In genomic region chr3:25962255-25962654, GRCh38 we compare ENCODE assay signal across 2 cellular contexts.
TF ChIP-seq lines count a peak whose summit lies in the region.

No MANE protein-coding gene starts in this region.

TF ChIP-seq in GM12878, 131 proteins besides CTCF, POLR2A, EP300 and RAD21 (continued from another document):
- TF ChIP-seq CEBPZ (IDR thresholded peaks at IDR 0.05; ENCODE audit: low read depth, low read length) (no peak), E4F1 (IDR thresholded peaks at IDR 0.05; ENCODE audit: borderline replicate concordance, partially characterized antibody) (no peak), TAF1 (IDR thresholded peaks at IDR 0.05; ENCODE audit: borderline replicate concordance, low read depth, low read length) (no peak), SRF (IDR thresholded peaks at IDR 0.05; ENCODE audit: low read depth in 2 of 2, low read length in 2 of 2) (no peak), NFIC (IDR thresholded peaks at IDR 0.05; ENCODE audit: low read depth, low read length) (no peak), RBBP5 (conservative IDR thresholded peaks at IDR 0.05) (no peak), SUZ12 (IDR thresholded peaks at IDR 0.05; ENCODE audit: unreplicated experiment) (no peak)
TF ChIP-seq in GM12878: peak in this region for 0.

TF ChIP-seq in liver, 16 proteins besides CTCF, POLR2A, EP300 and RAD21 (continued from another document):
- TF ChIP-seq SP1 (IDR thresholded peaks at IDR 0.05) (no peak), GABPA (IDR thresholded peaks at IDR 0.05 in 1 of 2, conservative IDR thresholded peaks at IDR 0.05 in 1 of 2) (no peak), ATF3 (IDR thresholded peaks at IDR 0.05) (no peak), FOXA2 (IDR thresholded peaks at IDR 0.05) (no peak), REST (IDR thresholded peaks at IDR 0.05) (no peak), YY1 (IDR thresholded peaks at IDR 0.05) (no peak), NR2F2 (IDR thresholded peaks at IDR 0.05) (no peak), HNF4G (IDR thresholded peaks at IDR 0.05) (no peak), ZBTB33 (IDR thresholded peaks at IDR 0.05) (no peak), TAF1 (conservative IDR thresholded peaks at IDR 0.05) (no peak), HNF4A (conservative IDR thresholded peaks at IDR 0.05) (no peak)
